ENCODE assay signal across 1 cellular context in the genomic region with DNA sequence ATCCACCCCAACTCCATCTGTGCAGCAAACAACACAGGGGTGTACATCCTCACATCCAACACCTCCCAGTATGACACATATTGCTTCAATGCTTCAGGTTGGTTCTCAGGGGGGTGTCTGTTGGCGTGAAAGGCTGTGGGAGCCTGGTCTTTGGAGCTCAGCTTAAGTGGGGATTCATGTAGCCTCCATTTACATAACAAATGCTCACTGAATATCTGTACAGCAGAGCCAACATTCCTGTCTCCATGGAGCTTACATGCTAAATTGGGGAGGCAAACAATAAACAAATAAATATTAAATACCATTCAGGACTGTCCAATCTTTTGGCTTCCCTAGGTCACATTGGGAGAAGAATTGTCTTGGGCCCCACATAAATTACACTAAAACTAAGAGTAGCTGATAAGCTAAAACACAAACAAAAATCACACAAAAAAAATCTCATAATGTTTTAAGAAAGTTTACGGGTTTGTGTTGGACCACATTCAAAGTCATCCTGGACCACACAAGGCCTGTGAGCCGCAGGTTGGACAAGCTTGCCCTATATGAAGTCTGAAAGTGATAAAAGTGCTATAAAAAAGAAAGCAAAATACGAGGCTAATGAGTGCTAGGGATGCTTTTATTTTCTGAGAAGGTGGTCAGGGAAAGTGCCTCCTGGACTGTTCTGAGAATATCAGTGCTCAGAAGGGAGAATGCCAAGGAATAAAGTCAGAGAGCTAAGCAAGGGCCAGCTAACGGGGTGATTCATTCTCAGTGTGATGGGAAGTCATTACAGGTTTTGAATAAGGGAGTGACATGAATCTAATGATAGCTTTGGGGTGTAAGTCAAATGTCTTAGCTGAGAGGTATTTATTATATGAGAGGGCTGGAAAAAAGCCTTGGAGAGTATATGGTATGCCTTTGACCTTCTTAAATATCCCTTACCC.
TF ChIP-seq lines count a peak whose summit lies in the region.

No MANE protein-coding gene starts in this region.

TF ChIP-seq in WTC11, 78 proteins besides CTCF, POLR2A, EP300 and RAD21 (continued from another document):
- TF ChIP-seq, protein P1, sequence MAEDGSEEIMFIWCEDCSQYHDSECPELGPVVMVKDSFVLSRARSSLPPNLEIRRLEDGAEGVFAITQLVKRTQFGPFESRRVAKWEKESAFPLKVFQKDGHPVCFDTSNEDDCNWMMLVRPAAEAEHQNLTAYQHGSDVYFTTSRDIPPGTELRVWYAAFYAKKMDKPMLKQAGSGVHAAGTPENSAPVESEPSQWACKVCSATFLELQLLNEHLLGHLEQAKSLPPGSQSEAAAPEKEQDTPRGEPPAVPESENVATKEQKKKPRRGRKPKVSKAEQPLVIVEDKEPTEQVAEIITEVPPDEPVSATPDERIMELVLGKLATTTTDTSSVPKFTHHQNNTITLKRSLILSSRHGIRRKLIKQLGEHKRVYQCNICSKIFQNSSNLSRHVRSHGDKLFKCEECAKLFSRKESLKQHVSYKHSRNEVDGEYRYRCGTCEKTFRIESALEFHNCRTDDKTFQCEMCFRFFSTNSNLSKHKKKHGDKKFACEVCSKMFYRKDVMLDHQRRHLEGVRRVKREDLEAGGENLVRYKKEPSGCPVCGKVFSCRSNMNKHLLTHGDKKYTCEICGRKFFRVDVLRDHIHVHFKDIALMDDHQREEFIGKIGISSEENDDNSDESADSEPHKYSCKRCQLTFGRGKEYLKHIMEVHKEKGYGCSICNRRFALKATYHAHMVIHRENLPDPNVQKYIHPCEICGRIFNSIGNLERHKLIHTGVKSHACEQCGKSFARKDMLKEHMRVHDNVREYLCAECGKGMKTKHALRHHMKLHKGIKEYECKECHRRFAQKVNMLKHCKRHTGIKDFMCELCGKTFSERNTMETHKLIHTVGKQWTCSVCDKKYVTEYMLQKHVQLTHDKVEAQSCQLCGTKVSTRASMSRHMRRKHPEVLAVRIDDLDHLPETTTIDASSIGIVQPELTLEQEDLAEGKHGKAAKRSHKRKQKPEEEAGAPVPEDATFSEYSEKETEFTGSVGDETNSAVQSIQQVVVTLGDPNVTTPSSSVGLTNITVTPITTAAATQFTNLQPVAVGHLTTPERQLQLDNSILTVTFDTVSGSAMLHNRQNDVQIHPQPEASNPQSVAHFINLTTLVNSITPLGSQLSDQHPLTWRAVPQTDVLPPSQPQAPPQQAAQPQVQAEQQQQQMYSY (CRISPR knock-in tag; IDR thresholded peaks at IDR 0.05) = no peak
- no peak for TF ChIP-seq JAZF1 (CRISPR knock-in tag; IDR thresholded peaks at IDR 0.05)
- TF ChIP-seq ZNF317 (CRISPR knock-in tag; IDR thresholded peaks at IDR 0.05; ENCODE audit: borderline replicate concordance, low read depth) = no peak
- TF ChIP-seq NR1H2 (CRISPR knock-in tag; IDR thresholded peaks at IDR 0.05) = no peak
- TF ChIP-seq, protein P2, sequence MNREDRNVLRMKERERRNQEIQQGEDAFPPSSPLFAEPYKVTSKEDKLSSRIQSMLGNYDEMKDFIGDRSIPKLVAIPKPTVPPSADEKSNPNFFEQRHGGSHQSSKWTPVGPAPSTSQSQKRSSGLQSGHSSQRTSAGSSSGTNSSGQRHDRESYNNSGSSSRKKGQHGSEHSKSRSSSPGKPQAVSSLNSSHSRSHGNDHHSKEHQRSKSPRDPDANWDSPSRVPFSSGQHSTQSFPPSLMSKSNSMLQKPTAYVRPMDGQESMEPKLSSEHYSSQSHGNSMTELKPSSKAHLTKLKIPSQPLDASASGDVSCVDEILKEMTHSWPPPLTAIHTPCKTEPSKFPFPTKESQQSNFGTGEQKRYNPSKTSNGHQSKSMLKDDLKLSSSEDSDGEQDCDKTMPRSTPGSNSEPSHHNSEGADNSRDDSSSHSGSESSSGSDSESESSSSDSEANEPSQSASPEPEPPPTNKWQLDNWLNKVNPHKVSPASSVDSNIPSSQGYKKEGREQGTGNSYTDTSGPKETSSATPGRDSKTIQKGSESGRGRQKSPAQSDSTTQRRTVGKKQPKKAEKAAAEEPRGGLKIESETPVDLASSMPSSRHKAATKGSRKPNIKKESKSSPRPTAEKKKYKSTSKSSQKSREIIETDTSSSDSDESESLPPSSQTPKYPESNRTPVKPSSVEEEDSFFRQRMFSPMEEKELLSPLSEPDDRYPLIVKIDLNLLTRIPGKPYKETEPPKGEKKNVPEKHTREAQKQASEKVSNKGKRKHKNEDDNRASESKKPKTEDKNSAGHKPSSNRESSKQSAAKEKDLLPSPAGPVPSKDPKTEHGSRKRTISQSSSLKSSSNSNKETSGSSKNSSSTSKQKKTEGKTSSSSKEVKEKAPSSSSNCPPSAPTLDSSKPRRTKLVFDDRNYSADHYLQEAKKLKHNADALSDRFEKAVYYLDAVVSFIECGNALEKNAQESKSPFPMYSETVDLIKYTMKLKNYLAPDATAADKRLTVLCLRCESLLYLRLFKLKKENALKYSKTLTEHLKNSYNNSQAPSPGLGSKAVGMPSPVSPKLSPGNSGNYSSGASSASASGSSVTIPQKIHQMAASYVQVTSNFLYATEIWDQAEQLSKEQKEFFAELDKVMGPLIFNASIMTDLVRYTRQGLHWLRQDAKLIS (CRISPR knock-in tag; IDR thresholded peaks at IDR 0.05; ENCODE audit: borderline replicate concordance) = no peak
